ENCODE assay signal across 8 cellular contexts in genomic region chr7:42236266-42237161, GRCh38. TPM values are rescaled to one million over a fixed set of nuclear protein-coding genes. Genes with fewer than 3 reads are reported as not detected.
DNase-seq lines count a peak whose midpoint lies in the region; FAIRE-seq and TF ChIP-seq lines count a peak whose summit lies in the region.

No MANE protein-coding gene starts in this region.

- H4K20me1 ChIP-seq in endothelial cell of umbilical vein (replicated peaks; ENCODE audit: control insufficient read depth, extremely low read depth, insufficient read depth, low read length), result no peaks in the 10 kb centered on the region

- H3K9me3 ChIP-seq in SJSA1 (replicated peaks) (no peaks in the 10 kb centered on the region), endothelial cell of umbilical vein (replicated peaks; ENCODE audit: control insufficient read depth, insufficient read depth, low read length) (no peaks in the 10 kb centered on the region), uterus (no peaks in the 10 kb centered on the region)

- H3K4me1 ChIP-seq in SJSA1 (replicated peaks) (peaks cover 47% of the 10 kb centered on the region), endothelial cell of umbilical vein (ENCODE audit: control insufficient read depth, extremely low read depth, insufficient read depth, low read length) (peaks cover 23% of the 10 kb centered on the region), uterus (peaks cover 7 to 8% of the 10 kb centered on the region in 2 donors)

- H3K27me3 Mint-ChIP-seq in HFFc6 (ENCODE audit: insufficient read depth), result no peaks in the 10 kb centered on the region; the same call in 1 of the 2 replicates
- no peaks in the 10 kb centered on the region for H3K27me3 Mint-ChIP-seq in mesothelial cell of epicardium (ENCODE audit: low read depth)

- peak overlapping the region; percentile 93 for H3K27ac Mint-ChIP-seq in HFFc6
- peak overlapping the region; percentile 89 for H3K27ac Mint-ChIP-seq in mesothelial cell of epicardium

- H3K36me3 Mint-ChIP-seq in HFFc6 (ENCODE audit: low read depth) (no peaks in the 10 kb centered on the region; the same call in 1 of the 2 replicates), mesothelial cell of epicardium (no peaks in the 10 kb centered on the region)

- POLR2A ChIA-PET in endothelial cell of umbilical vein (lab: Charles Lee), result no interaction called here

- no peaks in the 10 kb centered on the region for H3K9me3 Mint-ChIP-seq in HFFc6
- no peaks in the 10 kb centered on the region for H3K9me3 Mint-ChIP-seq in mesothelial cell of epicardium

- peak overlapping the region; percentile 72 for H3K9ac ChIP-seq in endothelial cell of umbilical vein (replicated peaks; ENCODE audit: extremely low read depth, insufficient read depth, low read length)

- no TSS peak for BruUV-seq in endothelial cell of umbilical vein (replicated peaks; lab: Mats Ljungman, UMichigan)

- peak overlapping the region; percentile 88 for H3K4me2 ChIP-seq in endothelial cell of umbilical vein (ENCODE audit: insufficient read depth, low read length)

- no peak for TF ChIP-seq CTCF in GM13976 (IDR thresholded peaks at IDR 0.05; ENCODE audit: borderline replicate concordance, control extremely low read depth, extremely low read depth, insufficient read depth, missing control alignments)
- TF ChIP-seq CTCF in HFFc6 (IDR thresholded peaks at IDR 0.05), result peak; percentile 11; the same call in 1 of the 2 replicates
- TF ChIP-seq CTCF in endothelial cell of umbilical vein (IDR thresholded peaks at IDR 0.05; ENCODE audit: extremely low read depth in 1 of 2, insufficient read depth in 1 of 2, low read depth in 1 of 2, low read length in 2 of 2), result no peak
- no peak for TF ChIP-seq CTCF in mesothelial cell of epicardium (IDR thresholded peaks at IDR 0.05; ENCODE audit: unreplicated experiment)
- no peak for TF ChIP-seq CTCF in uterus (IDR thresholded peaks at IDR 0.05)

- intact Hi-C loops in endothelial cell of umbilical vein (cut with micrococcal nuclease) (loop anchor here (1.0 to 10.0 kb wide), 6 partner anchors 9 to 1488 kb away; partner anchors contain the start of gene COA1), uterus (cut with DNase I; ENCODE audit: low total_unique reads) (no loop called here)

- H3K36me3 ChIP-seq in SJSA1, result 0 out of 2 replicates have a peak, but pooled peaks cover 3% of the 10 kb centered on the region
- H3K36me3 ChIP-seq in endothelial cell of umbilical vein (ENCODE audit: control insufficient read depth in 2 of 2, extremely low read depth in 1 of 2, insufficient read depth in 2 of 2, low read length in 2 of 2), result no peaks in the 10 kb centered on the region
- H3K36me3 ChIP-seq in uterus, result no peaks in the 10 kb centered on the region

- H3K9me1 ChIP-seq in endothelial cell of umbilical vein (replicated peaks; ENCODE audit: control insufficient read depth, extremely low read depth, insufficient read depth, low read length), result no peaks in the 10 kb centered on the region

- DNase-seq in GM13976 (ENCODE audit: low spot score) (peak; percentile 55), HFFc6 (peak; percentile 46), SJSA1 (ENCODE audit: low read depth in 1 of 2, low spot score in 2 of 2) (peak; percentile 63 to 73), endothelial cell of umbilical vein (ENCODE audit: low read depth, low spot score) (peak; percentile 66), mesothelial cell of epicardium (ENCODE audit: low spot score in 2 of 2, unreplicated experiment in 2 of 2) (peak; percentile 56 to 77), uterus (peak; percentile 73 to 74), OCI-M1 (lab: John Stamatoyannopoulos, UW) (no peak), NCI-H510A (lab: John Stamatoyannopoulos, UW) (no peak)

- H3K4me1 Mint-ChIP-seq in HFFc6 (ENCODE audit: low read depth) (peaks cover 76% of the 10 kb centered on the region), mesothelial cell of epicardium (peaks cover 80% of the 10 kb centered on the region)

- dilution Hi-C loops in endothelial cell of umbilical vein (cut with MboI; ENCODE audit: extremely low pct_ligation_motif_present, low sequenced_read_pairs), result loop anchor here (25.0 kb wide), 1 partner anchor 249 kb away; no protein-coding TSS in a partner anchor

- H3K27me3 ChIP-seq in SJSA1 (replicated peaks) (no peaks in the 10 kb centered on the region), endothelial cell of umbilical vein (ENCODE audit: control insufficient read depth in 2 of 2, insufficient read depth in 2 of 2, low read length in 2 of 2) (no peaks in the 10 kb centered on the region), uterus (no peaks in the 10 kb centered on the region)

- no peaks in the 10 kb centered on the region for H3K79me2 ChIP-seq in endothelial cell of umbilical vein (ENCODE audit: control insufficient read depth, insufficient read depth, low read length)

- H3K4me3 Mint-ChIP-seq in HFFc6, result peak overlapping the region; percentile 91
- H3K4me3 Mint-ChIP-seq in mesothelial cell of epicardium, result peak overlapping the region; percentile 89

- in situ Hi-C loops in GM13976 (cut with MboI; ENCODE audit: low sequenced_read_pairs, unreplicated experiment), result no loop called here

- CTCF ChIA-PET in endothelial cell of umbilical vein (lab: Charles Lee), result interaction anchor here (0.8 to 1.0 kb wide), 2 partner anchors 11 to 37 kb away, joined by 3 read pairs; no protein-coding TSS in a partner anchor

- FAIRE-seq in endothelial cell of umbilical vein (lab: Jason Lieb, UNC), result peak; percentile 55

- peak overlapping the region; percentile 84 for H2AFZ ChIP-seq in endothelial cell of umbilical vein (ENCODE audit: low read depth, low read length)

- H3K27ac ChIP-seq in SJSA1, result 0 out of 2 replicates have a peak overlapping the region, but pooled peaks have one; percentile 13
- H3K27ac ChIP-seq in endothelial cell of umbilical vein (ENCODE audit: insufficient read depth, low read depth, low read length), result peak overlapping the region; percentile 51
- peak overlapping the region; percentile 95 to 99 for H3K27ac ChIP-seq in uterus

- H3K4me3 ChIP-seq in SJSA1, result peak overlapping the region; percentile 86
- peak overlapping the region; percentile 85 to 95 (median 90) for H3K4me3 ChIP-seq in endothelial cell of umbilical vein (replicated peaks in 1 of 3; ENCODE audit: insufficient read depth in 1 of 3, low read depth in 1 of 3, low read length in 3 of 3)
- peak overlapping the region; percentile 60 to 80 for H3K4me3 ChIP-seq in uterus

- TF ChIP-seq POLR2A in endothelial cell of umbilical vein (IDR thresholded peaks at IDR 0.05; ENCODE audit: low read depth, low read length) (no peak), uterus (IDR thresholded peaks at IDR 0.05) (peak in 1 of 2 donors; percentile 55)

TF ChIP-seq in endothelial cell of umbilical vein, 7 proteins besides CTCF, POLR2A, EP300 and RAD21:
- no peak for TF ChIP-seq FOS (IDR thresholded peaks at IDR 0.05; ENCODE audit: borderline replicate concordance, insufficient read depth, low read length)
- no peak for TF ChIP-seq JUN (IDR thresholded peaks at IDR 0.05; ENCODE audit: borderline replicate concordance, insufficient read depth, insufficient read length, low read depth)
- TF ChIP-seq GATA2 (IDR thresholded peaks at IDR 0.05; ENCODE audit: insufficient read depth, insufficient read length, low read depth, low read length), result no peak
- TF ChIP-seq EZH2 (IDR thresholded peaks at IDR 0.05; ENCODE audit: borderline replicate concordance, low read depth, low read length, severe bottlenecking), result no peak
- TF ChIP-seq MYC (IDR thresholded peaks at IDR 0.05; ENCODE audit: low read depth, low read length), result no peak
- no peak for TF ChIP-seq POLR2AphosphoS5 (IDR thresholded peaks at IDR 0.05; ENCODE audit: insufficient read depth, low read depth, low read length)
- TF ChIP-seq MAX (IDR thresholded peaks at IDR 0.05; ENCODE audit: insufficient read depth, insufficient read length), result no peak
TF ChIP-seq in endothelial cell of umbilical vein: peak in this region for 0.

RNA-seq across cellular contexts. Expression of gene GLI3, which starts 0.5 kb away (rescaled TPM):
- total RNA-seq in HFFc6 (2021; fragmentation: NEBNext Ultra II Directional; extraction: Animal tissue kit (Norgen Biotek cat#: 25700)), result 10 to 100 TPM; 12.5 to 23.0 (median 21.7) TPM
- 0.91 and 1.7 TPM in 2 replicates for total RNA-seq in SJSA1 (2014; rRNA removed; shearing (Covaris generic))
- total RNA-seq in endothelial cell of umbilical vein (24.9 and 30.3 TPM in 2 replicates), mesothelial cell of epicardium (122 to 126 TPM (median 122 TPM) in 3 replicates), uterus (100 to 1,000 TPM in 1 of 4 donors, 10 to 100 TPM in 3; 16.5 to 105 (median 22.6) TPM)
- polyA plus RNA-seq in endothelial cell of umbilical vein, result 5.1 and 6.0 TPM in 2 replicates
- 5.3 and 5.8 TPM in 2 replicates for polyA plus RNA-seq in endothelial cell of umbilical vein (2011; cell fraction: cytosol; rRNA removed)
- polyA plus RNA-seq in endothelial cell of umbilical vein (2011; cell fraction: nucleus; rRNA removed), result 11.8 and 18.7 TPM in 2 replicates
- 6.0 and 8.6 TPM in 2 replicates for polyA plus RNA-seq in endothelial cell of umbilical vein (2012)
- polyA minus RNA-seq in endothelial cell of umbilical vein, result 28.1 and 30.1 TPM in 2 replicates
- 1.1 TPM for polyA minus RNA-seq in endothelial cell of umbilical vein (2011; cell fraction: cytosol; rRNA and poly(A)+ RNA removed)
- 32.5 and 40.2 TPM in 2 replicates for polyA minus RNA-seq in endothelial cell of umbilical vein (2011; cell fraction: nucleus; rRNA and poly(A)+ RNA removed)

Comparison
In these comparisons a context has a peak if more than half of its experiments do, and no peak if none do; other contexts are left out.
1. DNase-seq: peak in GM13976 (single experiment), HFFc6 (single experiment), SJSA1 (2 of 2), endothelial cell of umbilical vein (single experiment), mesothelial cell of epicardium (2 of 2) and uterus (2 of 2); none in OCI-M1 (single experiment) and NCI-H510A (single experiment).
2. H3K27ac ChIP-seq: peak in every context shown above with its lines; median percentile 97 in uterus; 51 in endothelial cell of umbilical vein; 13 in SJSA1.
3. Peak in every context shown above with its lines, with median percentiles within 50 percentile points of each other: H3K4me3 ChIP-seq.